ENCODE assay signal across 14 cellular contexts in the genomic region with DNA sequence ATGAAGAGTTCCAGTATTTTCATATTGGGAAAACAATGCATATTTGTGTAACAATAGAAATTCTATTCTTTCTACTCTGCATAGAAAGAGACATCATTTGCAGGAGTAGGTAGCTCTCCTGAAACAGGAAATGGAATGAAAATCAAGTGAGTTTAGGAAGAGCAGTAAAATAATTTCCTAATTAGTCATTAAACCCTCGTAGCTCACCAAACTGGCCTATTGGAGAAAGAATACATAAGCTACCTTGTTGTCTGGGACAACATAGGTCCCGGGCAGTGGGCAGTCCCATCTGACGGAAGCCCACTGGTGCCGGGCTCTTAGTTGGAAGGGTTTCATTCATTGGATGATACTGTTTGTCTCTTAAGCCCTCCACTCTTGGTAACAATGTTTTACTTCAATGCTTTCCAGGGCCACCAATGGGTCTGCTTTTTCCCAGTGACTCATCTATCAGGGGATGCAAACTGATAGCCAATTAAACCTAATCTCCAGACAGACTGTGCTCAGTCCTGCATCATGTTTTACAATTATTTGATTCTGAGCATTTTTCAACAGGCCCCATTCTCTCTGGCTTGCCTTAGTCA. TPM values are rescaled to one million over a fixed set of nuclear protein-coding genes. Genes with fewer than 3 reads are reported as not detected.
"Had no signal": no experiment of that assay in that cellular context is flagged by ENCODE, and none has a peak within 500 bp of the region (broad histone marks: within the 10 kb centered on the region; RNA-seq: fewer than 3 reads in every experiment).

No MANE protein-coding gene starts in this region.

- H3K9me3 ChIP-seq: right atrium auricular region, tibial nerve, uterus had no signal

- H3K36me3 ChIP-seq: right atrium auricular region, tibial nerve, uterus had no signal

- H3K27me3 ChIP-seq: right atrium auricular region, tibial nerve, uterus had no signal

- H3K4me3 ChIP-seq: right atrium auricular region, skin epidermis, tibial nerve, uterus had no signal

- H3K4me1 Mint-ChIP-seq: natural killer cell; stimulated activated naive B cell treated with anti-CD40 and anti-IgM and Interleukin-4, amounts not matched to agents 10 μg/mL and 1 μg/mL and 100 μg/mL, for 72 hours had no signal

- H3K4me3 Mint-ChIP-seq: activated CD8-positive, alpha-beta T cell treated with anti-CD3 and anti-CD28 coated beads for 36 hours; activated T-cell treated with anti-CD3 and anti-CD28 coated beads, Interleukin-2, amount 50 U/mL, for 4 hours; natural killer cell; stimulated activated naive B cell treated with anti-CD40 and anti-IgM and Interleukin-4, amounts not matched to agents 10 μg/mL and 1 μg/mL and 100 μg/mL, for 72 hours had no signal

- ATAC-seq: activated CD8-positive, alpha-beta T cell treated with anti-CD3 and anti-CD28 coated beads for 36 hours; activated T-cell treated with anti-CD3 and anti-CD28 coated beads, Interleukin-2, amount 50 U/mL, for 4 hours; natural killer cell; stimulated activated naive B cell treated with anti-CD40 and anti-IgM and Interleukin-4, amounts not matched to agents 10 μg/mL and 1 μg/mL and 100 μg/mL, for 72 hours had no signal

- H3K27ac Mint-ChIP-seq: activated CD8-positive, alpha-beta T cell treated with anti-CD3 and anti-CD28 coated beads for 36 hours; natural killer cell; stimulated activated naive B cell treated with anti-CD40 and anti-IgM and Interleukin-4, amounts not matched to agents 10 μg/mL and 1 μg/mL and 100 μg/mL, for 72 hours had no signal

- H3K27ac ChIP-seq: right atrium auricular region, skin epidermis, tibial nerve, uterus had no signal

- H3K36me3 Mint-ChIP-seq: natural killer cell; stimulated activated naive B cell treated with anti-CD40 and anti-IgM and Interleukin-4, amounts not matched to agents 10 μg/mL and 1 μg/mL and 100 μg/mL, for 72 hours had no signal

- DNase-seq: activated CD4-positive, alpha-beta T cell treated with anti-CD3 and anti-CD28 coated beads for 4 hours; activated CD8-positive, alpha-beta T cell treated with anti-CD3 and anti-CD28 coated beads for 36 hours; activated effector memory CD4-positive, alpha-beta T cell treated with Interleukin-2 at 50 U/mL for 16 hours; activated naive CD4-positive, alpha-beta T cell treated with anti-CD3 and anti-CD28 coated beads, Interleukin-2, amount 50 U/mL, for 16 hours; activated T-cell treated with anti-CD3 and anti-CD28 coated beads, Interleukin-2, amount 50 U/mL, for 4 hours; mesenchymal stem cell; natural killer cell; stimulated activated CD4-positive, alpha-beta T cell treated with anti-CD3 and anti-CD28 coated beads, Interleukin-15, amount 100 ng/mL, for 24 hours; stimulated activated CD4-positive, alpha-beta T cell treated with anti-CD3 and anti-CD28 coated beads, Interleukin-4, amount 100 ng/mL, for 1 hour; stimulated activated naive B cell treated with anti-CD40 and anti-IgM and Interleukin-4, amounts not matched to agents 10 μg/mL and 1 μg/mL and 100 μg/mL, for 72 hours; uterus had no signal

RNA-seq across cellular contexts. Expression of gene GNA14, which starts 46.6 kb away (rescaled TPM):
- total RNA-seq: activated CD8-positive, alpha-beta T cell treated with anti-CD3 and anti-CD28 coated beads for 36 hours had no signal
